26 cellular contexts compared by ENCODE assay signal in genomic region chr7:23167691-23168090, GRCh38.
"Had no signal": no experiment of that assay in that cellular context is flagged by ENCODE, and none has a peak within 500 bp of the region (broad histone marks: within the 10 kb centered on the region; RNA-seq: fewer than 3 reads in every experiment).

No MANE protein-coding gene starts in this region.

- H3K27ac ChIP-seq: coronary artery, dorsolateral prefrontal cortex, epithelial cell of prostate, gastrocnemius medialis, neural progenitor cell, psoas muscle, right lobe of liver, thoracic aorta, transverse colon, upper lobe of right lung, uterus had no signal

- H3K9me3 ChIP-seq: gastrocnemius medialis, mucosa of descending colon, psoas muscle, right lobe of liver, thoracic aorta, transverse colon, upper lobe of right lung, uterus had no signal

- ATAC-seq: esophagus mucosa; gastrocnemius medialis; left colon; mucosa of descending colon; natural killer cell treated with Interleukin-12 subunit alpha and Interleukin-12 subunit beta and Interleukin-15 and Interleukin-18, amount 100 ng/mL, for 72 hours; psoas muscle; right lobe of liver; stimulated activated naive B cell treated with anti-CD40 and anti-IgM and Interleukin-4, amounts not matched to agents 10 μg/mL and 1 μg/mL and 100 μg/mL, for 72 hours; upper lobe of right lung had no signal

- H2AFZ ChIP-seq: neural progenitor cell had no signal

- H3K4me1 ChIP-seq: gastrocnemius medialis, neural progenitor cell, psoas muscle, right lobe of liver, transverse colon, upper lobe of right lung, uterus had no signal

- H3K36me3 ChIP-seq: right lobe of liver, uterus had no signal

- H3K4me3 ChIP-seq: coronary artery, dorsolateral prefrontal cortex, gastrocnemius medialis, mucosa of descending colon, neural progenitor cell, psoas muscle, right lobe of liver, thoracic aorta, transverse colon, upper lobe of right lung, uterus had no signal

- DNase-seq: dorsolateral prefrontal cortex; effector CD4-positive, alpha-beta T cell; foreskin fibroblast; gastrocnemius medialis; head of caudate nucleus; hippocampal formation; left colon; mesenchymal stem cell; mucosa of descending colon; naive B cell; psoas muscle; right lobe of liver; small intestine; stimulated activated CD4-positive, alpha-beta T cell treated with anti-CD3 and anti-CD28 coated beads, Interleukin-15, amount 100 ng/mL, for 24 hours; stimulated activated CD4-positive, alpha-beta T cell treated with anti-CD3 and anti-CD28 coated beads, Interleukin-2, amount 100 ng/mL, for 48 hours; stimulated activated naive B cell treated with anti-CD40 and anti-IgM and Interleukin-4, amounts not matched to agents 10 μg/mL and 1 μg/mL and 100 μg/mL, for 72 hours; transverse colon; upper lobe of right lung; uterus had no signal

- FAIRE-seq: islet of Langerhans, small intestine had no signal

- H3K9ac ChIP-seq: neural progenitor cell had no signal

- H3K27me3 ChIP-seq: dorsolateral prefrontal cortex, gastrocnemius medialis, neural progenitor cell, right lobe of liver, transverse colon, upper lobe of right lung, uterus had no signal

- H3K4me2 ChIP-seq: neural progenitor cell had no signal
